Comparison of ENCODE assay signal across 12 cellular contexts in genomic region chrX:11678174-11678573, GRCh38. TPM values are rescaled to one million over a fixed set of nuclear protein-coding genes. Genes with fewer than 3 reads are reported as not detected.
A peak's percentile ranks its signal among the peaks of the same experiment; 100 is the strongest.
DNase-seq lines count a peak whose midpoint lies in the region; ATAC-seq and TF ChIP-seq lines count a peak whose summit lies in the region.
"Had no signal": no experiment of that assay in that cellular context is flagged by ENCODE, and none has a peak within 500 bp of the region (broad histone marks: within the 10 kb centered on the region; RNA-seq: fewer than 3 reads in every experiment).

No MANE protein-coding gene starts in this region.

- no peak overlapping the region for H3K4me2 ChIP-seq in OCI-LY7 (ENCODE audit: low read length)

- CTCF ChIA-PET in MCF 10A (lab: Yijun Ruan, JAX), result interaction anchor here (0.6 kb wide), 1 partner anchor 68 kb away, joined by 3 read pairs; no protein-coding TSS in a partner anchor
- CTCF ChIA-PET in OCI-LY7 (lab: Charles Lee; ENCODE audit: unreplicated experiment), result no interaction called here

- no peak overlapping the region for H3K4me3 Mint-ChIP-seq in MCF 10A (ENCODE audit: unreplicated experiment)
- H3K4me3 Mint-ChIP-seq in activated T-cell treated with anti-CD3 and anti-CD28 coated beads, Interleukin-2, amount 50 U/mL, for 24 hours, result no peak overlapping the region
- H3K4me3 Mint-ChIP-seq: activated CD8-positive, alpha-beta memory T cell treated with anti-CD3 and anti-CD28 coated beads, Interleukin-2, amount 10 ng/mL, durations not matched to agents 7 days and 5 days; central memory CD8-positive, alpha-beta T cell had no signal

- H2AFZ ChIP-seq in OCI-LY7 (ENCODE audit: low read length), result no peak overlapping the region

- no peaks in the 10 kb centered on the region for H3K9me2 ChIP-seq in OCI-LY7 (ENCODE audit: insufficient read depth, low read length)

- H3K27me3 Mint-ChIP-seq in MCF 10A (ENCODE audit: insufficient read depth, unreplicated experiment), result peaks cover 38% of the 10 kb centered on the region
- peaks cover 59% of the 10 kb centered on the region for H3K27me3 Mint-ChIP-seq in activated T-cell treated with anti-CD3 and anti-CD28 coated beads, Interleukin-2, amount 50 U/mL, for 24 hours
- H3K27me3 Mint-ChIP-seq: central memory CD8-positive, alpha-beta T cell had no signal

- H3K27ac Mint-ChIP-seq in MCF 10A (ENCODE audit: low read depth, unreplicated experiment), result no peak overlapping the region
- no peak overlapping the region for H3K27ac Mint-ChIP-seq in activated T-cell treated with anti-CD3 and anti-CD28 coated beads, Interleukin-2, amount 50 U/mL, for 24 hours
- H3K27ac Mint-ChIP-seq: activated CD8-positive, alpha-beta memory T cell treated with anti-CD3 and anti-CD28 coated beads, Interleukin-2, amount 10 ng/mL, durations not matched to agents 7 days and 5 days had no signal

- TF ChIP-seq CTCF in MCF 10A (IDR thresholded peaks at IDR 0.05; ENCODE audit: unreplicated experiment), result no peak
- no peak for TF ChIP-seq CTCF in breast epithelium (IDR thresholded peaks at IDR 0.05)
- TF ChIP-seq CTCF in OCI-LY7 (conservative IDR thresholded peaks at IDR 0.05; ENCODE audit: low read length), result peak; percentile 48
- peak; percentile 33 for TF ChIP-seq CTCF in fibroblast of villous mesenchyme (IDR thresholded peaks at IDR 0.05; ENCODE audit: insufficient read depth, low read depth, low read length)

- no peaks in the 10 kb centered on the region for H3K4me1 Mint-ChIP-seq in MCF 10A (ENCODE audit: insufficient read depth, unreplicated experiment)
- H3K4me1 Mint-ChIP-seq in activated T-cell treated with anti-CD3 and anti-CD28 coated beads, Interleukin-2, amount 50 U/mL, for 24 hours (ENCODE audit: low read depth), result no peaks in the 10 kb centered on the region
- H3K4me1 Mint-ChIP-seq: activated CD8-positive, alpha-beta memory T cell treated with anti-CD3 and anti-CD28 coated beads, Interleukin-2, amount 10 ng/mL, durations not matched to agents 7 days and 5 days; central memory CD8-positive, alpha-beta T cell had no signal

- no peak overlapping the region for H3K27ac ChIP-seq in breast epithelium
- no peak overlapping the region for H3K27ac ChIP-seq in OCI-LY7 (ENCODE audit: low read depth, low read length, poor library complexity, severe bottlenecking)

- no peaks in the 10 kb centered on the region for H4K20me1 ChIP-seq in OCI-LY7 (ENCODE audit: insufficient read depth, low read length)

- TF ChIP-seq POLR2A in breast epithelium (IDR thresholded peaks at IDR 0.05), result no peak

- DNase-seq in MCF 10A (ENCODE audit: unreplicated experiment) (peak; percentile 3), breast epithelium (ENCODE audit: low spot score in 2 of 2) (no peak), OCI-LY7 (ENCODE audit: low spot score) (no peak), fibroblast of villous mesenchyme (ENCODE audit: low read depth) (peak; percentile 14)
- no peak for DNase-seq in stimulated activated CD4-positive, alpha-beta T cell treated with anti-CD3 and anti-CD28 coated beads, Interleukin-4, amount 100 ng/mL, for 1 hour
- no peak for DNase-seq in activated T-cell treated with anti-CD3 and anti-CD28 coated beads, Interleukin-2, amount 50 U/mL, for 24 hours
- DNase-seq: activated CD8-positive, alpha-beta memory T cell treated with anti-CD3 and anti-CD28 coated beads, Interleukin-2, amount 10 ng/mL, durations not matched to agents 7 days and 5 days; NCI-H446 treated with DMSO at 0.1 percent for 48 hours; stimulated activated CD8-positive, alpha-beta memory T cell treated with anti-CD3 and anti-CD28 coated beads, Interleukin-4, amount 100 ng/mL, for 48 hours had no signal

- peaks cover 0 to 20% of the 10 kb centered on the region in 2 donors for H3K27me3 ChIP-seq in breast epithelium

- no peaks in the 10 kb centered on the region for H3K9me3 ChIP-seq in breast epithelium
- H3K9me3 ChIP-seq in OCI-LY7 (ENCODE audit: low read length), result no peaks in the 10 kb centered on the region

- POLR2A ChIA-PET in MCF 10A (lab: Yijun Ruan, JAX), result no interaction called here
- POLR2A ChIA-PET in OCI-LY7 (lab: Charles Lee), result interaction anchor here (0.6 kb wide), 1 partner anchor 50 kb away, joined by 3 read pairs; no protein-coding TSS in a partner anchor

- no peaks in the 10 kb centered on the region for H3K36me3 Mint-ChIP-seq in MCF 10A (ENCODE audit: insufficient read depth, unreplicated experiment)
- H3K36me3 Mint-ChIP-seq in activated T-cell treated with anti-CD3 and anti-CD28 coated beads, Interleukin-2, amount 50 U/mL, for 24 hours (ENCODE audit: low read depth), result no peaks in the 10 kb centered on the region
- H3K36me3 Mint-ChIP-seq: activated CD8-positive, alpha-beta memory T cell treated with anti-CD3 and anti-CD28 coated beads, Interleukin-2, amount 10 ng/mL, durations not matched to agents 7 days and 5 days had no signal

- H3K4me3 ChIP-seq in breast epithelium (no peak overlapping the region), OCI-LY7 (ENCODE audit: low read depth, low read length, poor library complexity, severe bottlenecking) (no peak overlapping the region), fibroblast of villous mesenchyme (ENCODE audit: low read depth, low read length) (no peak overlapping the region)

- BruUV-seq in MCF 10A (replicated peaks; lab: Mats Ljungman, UMichigan) (no TSS peak), OCI-LY7 (replicated peaks; lab: Mats Ljungman, UMichigan) (no TSS peak)

- H3K9me3 Mint-ChIP-seq in MCF 10A (ENCODE audit: unreplicated experiment), result no peaks in the 10 kb centered on the region
- H3K9me3 Mint-ChIP-seq in activated T-cell treated with anti-CD3 and anti-CD28 coated beads, Interleukin-2, amount 50 U/mL, for 24 hours, result no peaks in the 10 kb centered on the region
- H3K9me3 Mint-ChIP-seq: central memory CD8-positive, alpha-beta T cell had no signal

- ATAC-seq in GM18873 (IDR thresholded peaks at IDR 0.05; ENCODE audit: low FRiP score, unreplicated experiment) (no peak), HG03097 (IDR thresholded peaks at IDR 0.05; ENCODE audit: low FRiP score, unreplicated experiment) (no peak)
- ATAC-seq: activated CD8-positive, alpha-beta memory T cell treated with anti-CD3 and anti-CD28 coated beads, Interleukin-2, amount 10 ng/mL, durations not matched to agents 7 days and 5 days had no signal

- no peaks in the 10 kb centered on the region for H3K79me2 ChIP-seq in OCI-LY7 (ENCODE audit: insufficient read depth, low read depth, low read length)

- H3K4me1 ChIP-seq in breast epithelium, result no peaks in the 10 kb centered on the region
- no peaks in the 10 kb centered on the region for H3K4me1 ChIP-seq in OCI-LY7 (ENCODE audit: insufficient read depth, low read length, poor library complexity, severe bottlenecking)

- H3K36me3 ChIP-seq in breast epithelium (no peaks in the 10 kb centered on the region), OCI-LY7 (ENCODE audit: insufficient read depth, low read length) (no peaks in the 10 kb centered on the region)

- intact Hi-C loops in MCF 10A (cut with micrococcal nuclease) (no loop called here), breast epithelium (cut with DNase I; ENCODE audit: low total_unique reads) (no loop called here), OCI-LY7 (cut with micrococcal nuclease; ENCODE audit: unreplicated experiment) (no loop called here)

RNA-seq across cellular contexts. Expression of gene ARHGAP6, which starts 12.5 kb away (rescaled TPM):
- total RNA-seq in MCF 10A (2022), result not detected in 2 replicates
- total RNA-seq in breast epithelium, result 10 to 100 TPM; 10.1 to 32.6 (median 14.7) TPM
- not detected in 2 replicates for total RNA-seq in OCI-LY7 (2014; rRNA removed; shearing (Covaris generic))
- not detected in 2 replicates for total RNA-seq in OCI-LY7 (2022)
- total RNA-seq in fibroblast of villous mesenchyme, result 1.7 and 1.9 TPM in 2 replicates
- total RNA-seq: activated CD8-positive, alpha-beta memory T cell treated with anti-CD3 and anti-CD28 coated beads, Interleukin-2, amount 10 ng/mL, durations not matched to agents 7 days and 5 days had no signal

Comparison
In these comparisons a context has a peak if more than half of its experiments do, and no peak if none do; other contexts are left out.
1. DNase-seq: peak in MCF 10A (single experiment) and fibroblast of villous mesenchyme (single experiment); none in breast epithelium (0 of 2), OCI-LY7 (single experiment), stimulated activated CD4-positive, alpha-beta T cell treated with anti-CD3 and anti-CD28 coated beads, Interleukin-4, amount 100 ng/mL, for 1 hour (single experiment) and activated T-cell treated with anti-CD3 and anti-CD28 coated beads, Interleukin-2, amount 50 U/mL, for 24 hours (single experiment).
2. CTCF ChIP-seq: peak in OCI-LY7 (single experiment) and fibroblast of villous mesenchyme (single experiment); none in MCF 10A (single experiment) and breast epithelium (0 of 3).